In genomic region chr2:37263839-37264238, GRCh38 we compare ENCODE assay signal across 1 cellular context.
TF ChIP-seq lines count a peak whose summit lies in the region.

No MANE protein-coding gene starts in this region.

TF ChIP-seq in GM23338, 12 proteins besides CTCF, POLR2A, EP300 and RAD21 (continued from another document):
- TF ChIP-seq ZNF462 (CRISPR knock-in tag; IDR thresholded peaks at IDR 0.05) (no peak), STAT1 (IDR thresholded peaks at IDR 0.05; ENCODE audit: unreplicated experiment) (no peak), EZH2phosphoT487 (IDR thresholded peaks at IDR 0.05; ENCODE audit: unreplicated experiment) (no peak), POLR2AphosphoS5 (IDR thresholded peaks at IDR 0.05; ENCODE audit: low read depth) (no peak), REST (IDR thresholded peaks at IDR 0.05; ENCODE audit: unreplicated experiment) (no peak), JUNB (IDR thresholded peaks at IDR 0.05; ENCODE audit: unreplicated experiment) (no peak), ZNF114 (CRISPR knock-in tag; IDR thresholded peaks at IDR 0.05) (no peak), ETS1 (IDR thresholded peaks at IDR 0.05) (no peak)
